In genomic region chr16:53089434-53090270, GRCh38 we compare ENCODE assay signal across 2 cellular contexts.
TF ChIP-seq lines count a peak whose summit lies in the region.

No MANE protein-coding gene starts in this region.

TF ChIP-seq in SK-N-SH, 30 proteins besides CTCF, POLR2A, EP300 and RAD21 (continued from another document):
- TF ChIP-seq PBX3 (IDR thresholded peaks at IDR 0.05) (no peak), SMC3 (IDR thresholded peaks at IDR 0.05; ENCODE audit: low read depth, low read length) (no peak), FOSL2 (IDR thresholded peaks at IDR 0.05; ENCODE audit: borderline replicate concordance, low read depth) (no peak), POLR2AphosphoS5 (IDR thresholded peaks at IDR 0.05; ENCODE audit: low read depth, low read length) (no peak), RXRA (IDR thresholded peaks at IDR 0.05; ENCODE audit: borderline replicate concordance, low read depth) (no peak), GABPA (IDR thresholded peaks at IDR 0.05; ENCODE audit: low read depth) (no peak), YY1 (IDR thresholded peaks at IDR 0.05; ENCODE audit: low read depth) (no peak), RCOR1 (IDR thresholded peaks at IDR 0.05; ENCODE audit: low read length) (no peak)

TF ChIP-seq in SK-N-SH treated with all-trans-retinoic acid at 6 μM for 48 hours, 23 proteins besides CTCF, POLR2A, EP300 and RAD21 (continued from another document):
- TF ChIP-seq SNAI2 (CRISPR knock-in tag; IDR thresholded peaks at IDR 0.05) (no peak), ZFP3 (CRISPR knock-in tag; IDR thresholded peaks at IDR 0.05) (no peak), TOX (CRISPR knock-in tag; IDR thresholded peaks at IDR 0.05; ENCODE audit: borderline replicate concordance) (no peak), ZNF8 (CRISPR knock-in tag; IDR thresholded peaks at IDR 0.05) (no peak), TCF4 (CRISPR knock-in tag; IDR thresholded peaks at IDR 0.05; ENCODE audit: borderline replicate concordance) (no peak), ISL1 (CRISPR knock-in tag; IDR thresholded peaks at IDR 0.05) (no peak), ESRRG (CRISPR knock-in tag; IDR thresholded peaks at IDR 0.05) (no peak), CREB5 (CRISPR knock-in tag; IDR thresholded peaks at IDR 0.05; ENCODE audit: low read depth) (no peak), ZFP30 (CRISPR knock-in tag; IDR thresholded peaks at IDR 0.05) (no peak)
